ENCODE assay signal across 9 cellular contexts in genomic region chr1:46547481-46548383, GRCh38. TPM values are rescaled to one million over a fixed set of nuclear protein-coding genes. Genes with fewer than 3 reads are reported as not detected.
A peak's percentile ranks its signal among the peaks of the same experiment; 100 is the strongest.
DNase-seq lines count a peak whose midpoint lies in the region; TF ChIP-seq lines count a peak whose summit lies in the region.
"Had no signal": no experiment of that assay in that cellular context is flagged by ENCODE, and none has a peak within 500 bp of the region (broad histone marks: within the 10 kb centered on the region; RNA-seq: fewer than 3 reads in every experiment).

No MANE protein-coding gene starts in this region.

- H3K9me3 Mint-ChIP-seq in activated CD4-positive, alpha-beta memory T cell treated with anti-CD3 and anti-CD28 coated beads, Interleukin-2, amount 10 ng/mL, durations not matched to agents 7 days and 5 days = no peaks in the 10 kb centered on the region
- H3K9me3 Mint-ChIP-seq in activated CD4-positive, alpha-beta memory T cell treated with anti-CD3 and anti-CD28 coated beads for 36 hours = no peaks in the 10 kb centered on the region
- H3K9me3 Mint-ChIP-seq: activated naive CD8-positive, alpha-beta T cell treated with anti-CD3 and anti-CD28 coated beads, Interleukin-2, amount 10 ng/mL, durations not matched to agents 7 days and 5 days had no signal

- in situ Hi-C loops in astrocyte of the spinal cord (cut with HindIII; ENCODE audit: low sequenced_read_pairs) = no loop called here

- POLR2A ChIA-PET in activated CD4-positive, alpha-beta memory T cell treated with anti-CD3 and anti-CD28 coated beads, Interleukin-2, amount 10 ng/mL, durations not matched to agents 7 days and 5 days (lab: Charles Lee) = interaction anchor here (1.1 to 1.2 kb wide), 2 partner anchors 15 to 56 kb away, joined by 4 to 6 read pairs; partner anchors contain the start of gene MKNK1
- POLR2A ChIA-PET in activated CD4-positive, alpha-beta memory T cell treated with anti-CD3 and anti-CD28 coated beads for 36 hours (lab: Charles Lee) = no interaction called here

- H3K27ac Mint-ChIP-seq in activated CD4-positive, alpha-beta memory T cell treated with anti-CD3 and anti-CD28 coated beads, Interleukin-2, amount 10 ng/mL, durations not matched to agents 7 days and 5 days = no peak overlapping the region
- H3K27ac Mint-ChIP-seq in activated CD4-positive, alpha-beta memory T cell treated with anti-CD3 and anti-CD28 coated beads for 36 hours = no peak overlapping the region

- peak; percentile 48 for TF ChIP-seq CTCF in astrocyte of the spinal cord (IDR thresholded peaks at IDR 0.05; ENCODE audit: low read depth, low read length)

- H3K4me3 Mint-ChIP-seq in activated CD4-positive, alpha-beta memory T cell treated with anti-CD3 and anti-CD28 coated beads, Interleukin-2, amount 10 ng/mL, durations not matched to agents 7 days and 5 days = no peak overlapping the region
- H3K4me3 Mint-ChIP-seq in activated CD4-positive, alpha-beta memory T cell treated with anti-CD3 and anti-CD28 coated beads for 36 hours = no peak overlapping the region
- H3K4me3 Mint-ChIP-seq: activated naive CD8-positive, alpha-beta T cell treated with anti-CD3 and anti-CD28 coated beads, Interleukin-2, amount 10 ng/mL, durations not matched to agents 7 days and 5 days had no signal

- H3K27me3 Mint-ChIP-seq in activated CD4-positive, alpha-beta memory T cell treated with anti-CD3 and anti-CD28 coated beads, Interleukin-2, amount 10 ng/mL, durations not matched to agents 7 days and 5 days = peaks cover 42% of the 10 kb centered on the region
- peaks cover 35% of the 10 kb centered on the region for H3K27me3 Mint-ChIP-seq in activated CD4-positive, alpha-beta memory T cell treated with anti-CD3 and anti-CD28 coated beads for 36 hours

- no peaks in the 10 kb centered on the region for H3K36me3 Mint-ChIP-seq in activated CD4-positive, alpha-beta memory T cell treated with anti-CD3 and anti-CD28 coated beads, Interleukin-2, amount 10 ng/mL, durations not matched to agents 7 days and 5 days (ENCODE audit: low read depth)
- no peaks in the 10 kb centered on the region for H3K36me3 Mint-ChIP-seq in activated CD4-positive, alpha-beta memory T cell treated with anti-CD3 and anti-CD28 coated beads for 36 hours
- H3K36me3 Mint-ChIP-seq: activated naive CD8-positive, alpha-beta T cell treated with anti-CD3 and anti-CD28 coated beads, Interleukin-2, amount 10 ng/mL, durations not matched to agents 7 days and 5 days had no signal

- CTCF ChIA-PET in activated CD4-positive, alpha-beta memory T cell treated with anti-CD3 and anti-CD28 coated beads, Interleukin-2, amount 10 ng/mL, durations not matched to agents 7 days and 5 days (lab: Charles Lee) = interaction anchor here (0.6 to 4.3 kb wide), 17 partner anchors 8 to 177 kb away, joined by 3 to 27 read pairs (median 4); partner anchors contain the start of gene MKNK1
- CTCF ChIA-PET in activated CD4-positive, alpha-beta memory T cell treated with anti-CD3 and anti-CD28 coated beads for 36 hours (lab: Charles Lee) = interaction anchor here (0.5 to 5.4 kb wide), 19 partner anchors 8 to 177 kb away, joined by 3 to 31 read pairs (median 3); a partner anchor contains a TSS

- H3K4me1 Mint-ChIP-seq in activated CD4-positive, alpha-beta memory T cell treated with anti-CD3 and anti-CD28 coated beads, Interleukin-2, amount 10 ng/mL, durations not matched to agents 7 days and 5 days = peaks cover 20% of the 10 kb centered on the region
- H3K4me1 Mint-ChIP-seq in activated CD4-positive, alpha-beta memory T cell treated with anti-CD3 and anti-CD28 coated beads for 36 hours (ENCODE audit: low read depth) = peaks cover 11% of the 10 kb centered on the region

- H3K4me3 ChIP-seq in astrocyte of the spinal cord (ENCODE audit: low read depth, low read length) = no peak overlapping the region

- no peak overlapping the region for H3K27ac ChIP-seq in substantia nigra (ENCODE audit: low read depth, low read length, poor library complexity, severe bottlenecking)

- intact Hi-C loops in activated CD4-positive, alpha-beta memory T cell treated with anti-CD3 and anti-CD28 coated beads for 36 hours (cut with micrococcal nuclease) = no loop called here

- peak; percentile 23 for DNase-seq in activated CD4-positive, alpha-beta memory T cell treated with anti-CD3 and anti-CD28 coated beads, Interleukin-2, amount 10 ng/mL, durations not matched to agents 7 days and 5 days
- DNase-seq in activated CD4-positive, alpha-beta memory T cell treated with anti-CD3 and anti-CD28 coated beads for 36 hours = no peak
- DNase-seq in NCI-H1694 (lab: John Stamatoyannopoulos, UW) (peak; percentile 57), astrocyte of the spinal cord (ENCODE audit: low read depth, low spot score) (peak; percentile 56), kidney tubule cell (ENCODE audit: low spot score) (peak; percentile 52), ureter (ENCODE audit: low spot score) (no peak), HuH-7.5 (ENCODE audit: low spot score) (no peak), substantia nigra (lab: John Stamatoyannopoulos, UW) (no peak)
- DNase-seq: activated naive CD8-positive, alpha-beta T cell treated with anti-CD3 and anti-CD28 coated beads, Interleukin-2, amount 10 ng/mL, durations not matched to agents 7 days and 5 days had no signal

RNA-seq across cellular contexts. Expression of gene KNCN, which starts 3.7 kb away (rescaled TPM):
- not detected for total RNA-seq in activated CD4-positive, alpha-beta memory T cell treated with anti-CD3 and anti-CD28 coated beads, Interleukin-2, amount 10 ng/mL, durations not matched to agents 7 days and 5 days
- total RNA-seq in activated CD4-positive, alpha-beta memory T cell treated with anti-CD3 and anti-CD28 coated beads for 36 hours = not detected
- total RNA-seq in ureter = not detected
- total RNA-seq: activated naive CD8-positive, alpha-beta T cell treated with anti-CD3 and anti-CD28 coated beads, Interleukin-2, amount 10 ng/mL, durations not matched to agents 7 days and 5 days had no signal

RNA-seq across cellular contexts. Expression of gene MKNK1, which starts 56.3 kb away (rescaled TPM):
- 10 to 100 TPM; 81.5 to 83.7 TPM for total RNA-seq in activated CD4-positive, alpha-beta memory T cell treated with anti-CD3 and anti-CD28 coated beads, Interleukin-2, amount 10 ng/mL, durations not matched to agents 7 days and 5 days
- total RNA-seq in activated CD4-positive, alpha-beta memory T cell treated with anti-CD3 and anti-CD28 coated beads for 36 hours = 10 to 100 TPM; 28.2 to 28.5 TPM
- 66.9 TPM for total RNA-seq in ureter

RNA-seq across cellular contexts. Expression of gene DMBX1, which starts 58.1 kb away (rescaled TPM):
- under 1 TPM; 0.30 to 0.38 TPM for total RNA-seq in activated CD4-positive, alpha-beta memory T cell treated with anti-CD3 and anti-CD28 coated beads, Interleukin-2, amount 10 ng/mL, durations not matched to agents 7 days and 5 days
- total RNA-seq in activated CD4-positive, alpha-beta memory T cell treated with anti-CD3 and anti-CD28 coated beads for 36 hours = under 1 TPM; 0.10 to 0.12 TPM
- not detected for total RNA-seq in ureter

Comparison
In these comparisons a context has a peak if more than half of its experiments do, and no peak if none do; other contexts are left out.
1. DNase-seq: peak in activated CD4-positive, alpha-beta memory T cell treated with anti-CD3 and anti-CD28 coated beads, Interleukin-2, amount 10 ng/mL, durations not matched to agents 7 days and 5 days (single experiment), NCI-H1694 (single experiment), astrocyte of the spinal cord (single experiment) and kidney tubule cell (single experiment); none in activated CD4-positive, alpha-beta memory T cell treated with anti-CD3 and anti-CD28 coated beads for 36 hours (single experiment), ureter (single experiment), HuH-7.5 (single experiment) and substantia nigra (0 of 49).